Comparison of ENCODE assay signal across 8 cellular contexts in genomic region chr1:78003882-78004718, GRCh38. TPM values are rescaled to one million over a fixed set of nuclear protein-coding genes. Genes with fewer than 3 reads are reported as not detected.
DNase-seq lines count a peak whose midpoint lies in the region; ATAC-seq lines count a peak whose summit lies in the region.

No MANE protein-coding gene starts in this region.

- no peaks in the 10 kb centered on the region for H3K9me3 ChIP-seq in adipocyte (ENCODE audit: control insufficient read depth, low read length)

- ATAC-seq in GM21515 (IDR thresholded peaks at IDR 0.05; ENCODE audit: unreplicated experiment) (peak; percentile 51), left ventricle myocardium superior (peak; percentile 85)

- H3K9ac ChIP-seq in adipocyte (ENCODE audit: low read length) = peak overlapping the region; percentile 99

- no peaks in the 10 kb centered on the region for H3K36me3 ChIP-seq in adipocyte (ENCODE audit: control insufficient read depth, insufficient read depth, low read length, severe bottlenecking)

- H3K27me3 ChIP-seq in adipocyte (replicated peaks; ENCODE audit: control insufficient read depth, insufficient read depth, low read length) = no peaks in the 10 kb centered on the region

- peaks cover 25% of the 10 kb centered on the region for H3K4me1 ChIP-seq in adipocyte (ENCODE audit: control insufficient read depth, insufficient read depth, low read length)

- peak overlapping the region; percentile 96 for H3K4me3 ChIP-seq in adipocyte (ENCODE audit: low read length)

- intact Hi-C loops in left ventricle myocardium superior (cut with micrococcal nuclease) = no loop called here

- DNase-seq in Daoy (ENCODE audit: low read depth) (peak; percentile 86), HT1080 (ENCODE audit: low read depth) (peak; percentile 89), SK-N-DZ (ENCODE audit: low spot score) (peak; percentile 59), adipocyte (ENCODE audit: low read depth) (peak; percentile 88), left ventricle myocardium superior (peak; percentile 55), renal cortical epithelial cell (ENCODE audit: low read depth) (peak; percentile 90)
- DNase-seq in effector CD4-positive, alpha-beta T cell = no peak

RNA-seq across cellular contexts. Expression of gene DNAJB4, which starts 0.6 kb away (rescaled TPM):
- 53.3 and 54.4 TPM in 2 replicates for total RNA-seq in Daoy (2014; rRNA removed; shearing (Covaris generic))
- 9.4 and 11.2 TPM in 2 replicates for total RNA-seq in HT1080 (2014; rRNA removed; shearing (Covaris generic))
- polyA plus RNA-seq in HT1080 (2015; cell fraction: cytosol; rRNA removed) = 13.4 and 15.4 TPM in 2 replicates
- 22.2 and 24.7 TPM in 2 replicates for polyA plus RNA-seq in HT1080 (2015; cell fraction: nucleus; rRNA removed)
- 15.3 and 16.8 TPM in 2 replicates for polyA plus RNA-seq in SK-N-DZ (2014; cell fraction: cytosol; rRNA removed)
- polyA plus RNA-seq in SK-N-DZ (2014; cell fraction: nucleus; rRNA removed) = 13.8 and 19.4 TPM in 2 replicates
- total RNA-seq in left ventricle myocardium superior (99.4 TPM), renal cortical epithelial cell (8.0 and 43.4 TPM in 2 replicates)

RNA-seq across cellular contexts. Expression of gene FUBP1, which starts 25.2 kb away (rescaled TPM):
- total RNA-seq in Daoy (2014; rRNA removed; shearing (Covaris generic)) = 96.9 and 104 TPM in 2 replicates
- 77.1 and 94.1 TPM in 2 replicates for total RNA-seq in HT1080 (2014; rRNA removed; shearing (Covaris generic))
- polyA plus RNA-seq in HT1080 (2015; cell fraction: cytosol; rRNA removed) = 101 and 112 TPM in 2 replicates
- polyA plus RNA-seq in HT1080 (2015; cell fraction: nucleus; rRNA removed) = 425 and 460 TPM in 2 replicates
- polyA plus RNA-seq in SK-N-DZ (2014; cell fraction: cytosol; rRNA removed) = 251 and 455 TPM in 2 replicates
- 574 and 602 TPM in 2 replicates for polyA plus RNA-seq in SK-N-DZ (2014; cell fraction: nucleus; rRNA removed)
- total RNA-seq in left ventricle myocardium superior = 50.7 TPM
- total RNA-seq in renal cortical epithelial cell = 106 and 154 TPM in 2 replicates

RNA-seq across cellular contexts. Expression of gene GIPC2, which starts 41.7 kb away (rescaled TPM):
- 0.29 and 0.48 TPM in 2 replicates for total RNA-seq in Daoy (2014; rRNA removed; shearing (Covaris generic))
- total RNA-seq in HT1080 (2014; rRNA removed; shearing (Covaris generic)) = not detected in 2 replicates
- polyA plus RNA-seq in HT1080 (2015; cell fraction: cytosol; rRNA removed) = 0.03 and 0.07 TPM in 2 replicates
- not detected in 2 replicates for polyA plus RNA-seq in HT1080 (2015; cell fraction: nucleus; rRNA removed)
- 0.05 and 0.32 TPM in 2 replicates for polyA plus RNA-seq in SK-N-DZ (2014; cell fraction: cytosol; rRNA removed)
- polyA plus RNA-seq in SK-N-DZ (2014; cell fraction: nucleus; rRNA removed) = not detected in 2 replicates
- 4.9 TPM for total RNA-seq in left ventricle myocardium superior
- 1.1 and 4.9 TPM in 2 replicates for total RNA-seq in renal cortical epithelial cell
